In the genomic region with DNA sequence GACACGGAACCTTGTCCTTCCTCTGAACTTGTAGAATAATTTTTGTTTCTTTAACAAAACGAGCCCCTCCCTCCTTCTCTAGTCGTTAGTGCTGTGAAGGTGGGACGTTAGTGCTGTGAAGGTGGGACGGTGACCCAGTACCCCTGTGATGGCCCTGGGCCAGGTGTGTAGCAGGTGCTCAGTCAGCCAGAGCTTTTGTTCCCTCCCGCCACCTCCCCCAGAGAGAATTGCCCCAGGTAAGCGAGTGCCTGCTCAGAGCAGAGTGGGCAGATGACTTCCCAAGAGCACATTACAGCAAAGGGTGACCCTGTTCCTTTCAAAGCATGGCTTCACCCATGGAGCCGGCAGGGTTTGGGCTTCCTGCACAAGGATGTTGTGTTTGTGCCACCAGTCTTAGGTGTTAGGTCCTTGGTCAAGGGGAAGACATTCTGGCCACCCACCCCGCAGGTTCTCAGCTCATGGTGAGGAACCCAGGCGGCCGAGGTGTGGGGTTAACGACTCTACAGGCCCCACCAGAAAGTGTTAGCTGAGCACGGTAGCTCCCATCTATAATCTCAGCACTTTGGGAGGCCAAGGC, we compare ENCODE assay signal across 8 cellular contexts. TPM values are rescaled to one million over a fixed set of nuclear protein-coding genes. Genes with fewer than 3 reads are reported as not detected.
DNase-seq lines count a peak whose midpoint lies in the region; ATAC-seq and TF ChIP-seq lines count a peak whose summit lies in the region.

No MANE protein-coding gene starts in this region.

- DNase-seq in SK-N-SH, result no peak
- DNase-seq in PC-9, result no peak
- DNase-seq in esophagus squamous epithelium (lab: John Stamatoyannopoulos, UW), result no peak
- no peak for DNase-seq in stimulated activated naive B cell treated with anti-CD40 and anti-IgM and Interleukin-4, amounts not matched to agents 10 μg/mL and 1 μg/mL and 100 μg/mL, for 72 hours
- no peak for DNase-seq in NCI-H187 treated with DMSO at 0.1 percent for 48 hours (lab: John Stamatoyannopoulos, UW)

- peaks cover 34 to 52% of the 10 kb centered on the region in 2 experiments; a peak in 3 of 4 replicates for H3K4me1 ChIP-seq in SK-N-SH (ENCODE audit: control insufficient read depth in 1 of 2, insufficient read depth in 2 of 2, low read depth in 1 of 2, low read length in 1 of 2)
- peaks cover 79% of the 10 kb centered on the region for H3K4me1 ChIP-seq in PC-9 (replicated peaks; ENCODE audit: insufficient read depth)
- H3K4me1 ChIP-seq in esophagus squamous epithelium, result peaks cover 45 to 89% (median 75%) of the 10 kb centered on the region in 3 donors

- H3K36me3 ChIP-seq in SK-N-SH (replicated peaks in 1 of 2; ENCODE audit: control insufficient read depth in 1 of 2, insufficient read depth in 2 of 2, low read length in 1 of 2) (peaks cover 0 to 8% of the 10 kb centered on the region in 2 experiments), PC-9 (ENCODE audit: low read depth) (no peaks in the 10 kb centered on the region; the same call in 1 of the 2 replicates), esophagus squamous epithelium (no peaks in the 10 kb centered on the region)

- H3K36me3 Mint-ChIP-seq in stimulated activated naive B cell treated with anti-CD40 and anti-IgM and Interleukin-4, amounts not matched to agents 10 μg/mL and 1 μg/mL and 100 μg/mL, for 72 hours, result peaks cover 9 to 12% of the 10 kb centered on the region in 2 donors

- intact Hi-C loops in PC-9 (cut with micrococcal nuclease; ENCODE audit: unreplicated experiment), result loop anchor here (1.0 to 5.0 kb wide), 5 partner anchors 20 to 208 kb away; a partner anchor contains a TSS
- intact Hi-C loops in esophagus squamous epithelium (cut with DNase I), result no loop called here

- peaks cover 59 to 84% of the 10 kb centered on the region in 2 donors for H3K4me1 Mint-ChIP-seq in stimulated activated naive B cell treated with anti-CD40 and anti-IgM and Interleukin-4, amounts not matched to agents 10 μg/mL and 1 μg/mL and 100 μg/mL, for 72 hours

- H3K9ac ChIP-seq in SK-N-SH, result no peak overlapping the region

- TF ChIP-seq CTCF in SK-N-SH (IDR thresholded peaks at IDR 0.05) (no peak), PC-9 (conservative IDR thresholded peaks at IDR 0.05) (no peak), esophagus squamous epithelium (IDR thresholded peaks at IDR 0.05) (no peak)

- H3F3A ChIP-seq in SK-N-SH (replicated peaks; ENCODE audit: insufficient read depth) (peaks cover 13% of the 10 kb centered on the region), PC-9 (ENCODE audit: insufficient read depth, low read depth) (peaks cover 56% of the 10 kb centered on the region)

- no peaks in the 10 kb centered on the region for H3K9me3 Mint-ChIP-seq in stimulated activated naive B cell treated with anti-CD40 and anti-IgM and Interleukin-4, amounts not matched to agents 10 μg/mL and 1 μg/mL and 100 μg/mL, for 72 hours

- BruUV-seq in PC-9 (replicated peaks; lab: Mats Ljungman, UMichigan), result no TSS peak

- H4K20me1 ChIP-seq in SK-N-SH (ENCODE audit: insufficient read depth) (peaks cover under 1% of the 10 kb centered on the region; the same call in 1 of the 2 replicates), PC-9 (ENCODE audit: insufficient read depth) (peaks cover under 1% of the 10 kb centered on the region; the same call in 1 of the 2 replicates)

- H2AFZ ChIP-seq in SK-N-SH (ENCODE audit: low read depth) (no peak overlapping the region), PC-9 (no peak overlapping the region)

- H3K79me2 ChIP-seq in SK-N-SH (ENCODE audit: insufficient read depth) (peaks cover 26% of the 10 kb centered on the region), PC-9 (ENCODE audit: low read depth) (peaks cover 90% of the 10 kb centered on the region)

- H3K4me2 ChIP-seq in SK-N-SH (peak overlapping the region; percentile 62), PC-9 (peak overlapping the region; percentile 66)

- H3K27ac Mint-ChIP-seq in stimulated activated naive B cell treated with anti-CD40 and anti-IgM and Interleukin-4, amounts not matched to agents 10 μg/mL and 1 μg/mL and 100 μg/mL, for 72 hours, result peak overlapping the region; percentile 89

- H3K27me3 ChIP-seq in SK-N-SH (ENCODE audit: insufficient read depth) (no peaks in the 10 kb centered on the region), PC-9 (ENCODE audit: insufficient read depth, low read depth) (no peaks in the 10 kb centered on the region), esophagus squamous epithelium (no peaks in the 10 kb centered on the region)

- no peak for TF ChIP-seq POLR2A in esophagus squamous epithelium (IDR thresholded peaks at IDR 0.05)

- CTCF ChIA-PET in SK-N-SH (lab: Yijun Ruan, JAX) (interaction anchor here (1.7 to 2.0 kb wide), 2 partner anchors 172 to 230 kb away, joined by 6 to 8 read pairs; no protein-coding TSS in a partner anchor), PC-9 (lab: Charles Lee) (no interaction called here)

- WGBS in SK-N-SH (ENCODE audit: low lambda C conversion rate), result 83% methylated on average over 5 of the region's 13 CpGs
- WGBS in esophagus squamous epithelium, 2 donors, result 65 to 87% methylated on average over 7 of the region's 13 CpGs

- POLR2A ChIA-PET in SK-N-SH (lab: Yijun Ruan, JAX) (no interaction called here), PC-9 (lab: Charles Lee; ENCODE audit: unreplicated experiment) (no interaction called here)

- peak overlapping the region; percentile 62 to 68 for H3K4me3 Mint-ChIP-seq in stimulated activated naive B cell treated with anti-CD40 and anti-IgM and Interleukin-4, amounts not matched to agents 10 μg/mL and 1 μg/mL and 100 μg/mL, for 72 hours

- ATAC-seq in SK-N-SH treated with all-trans-retinoic acid at 6 μM for 48 hours (no peak), HG03457 (IDR thresholded peaks at IDR 0.05; ENCODE audit: unreplicated experiment) (no peak), HG03045 (IDR thresholded peaks at IDR 0.05; ENCODE audit: unreplicated experiment) (no peak)
- ATAC-seq in stimulated activated naive B cell treated with anti-CD40 and anti-IgM and Interleukin-4, amounts not matched to agents 10 μg/mL and 1 μg/mL and 100 μg/mL, for 72 hours (replicated peaks), result no peak

- H3K27ac ChIP-seq in SK-N-SH (ENCODE audit: low read depth in 2 of 2, low read length in 1 of 2), result peak overlapping the region in 1 of 2 experiments; percentile 75; a peak in 1 of 4 replicates
- peak overlapping the region; percentile 71 for H3K27ac ChIP-seq in PC-9
- H3K27ac ChIP-seq in esophagus squamous epithelium, result peak overlapping the region; percentile 72 to 90 (median 76)

- no peak for TF ChIP-seq RAD21 in SK-N-SH (IDR thresholded peaks at IDR 0.05; ENCODE audit: low read length)

- no peaks in the 10 kb centered on the region for H3K27me3 Mint-ChIP-seq in stimulated activated naive B cell treated with anti-CD40 and anti-IgM and Interleukin-4, amounts not matched to agents 10 μg/mL and 1 μg/mL and 100 μg/mL, for 72 hours

- H3K9me3 ChIP-seq in SK-N-SH (no peaks in the 10 kb centered on the region), PC-9 (ENCODE audit: insufficient read depth, low read depth) (no peaks in the 10 kb centered on the region), esophagus squamous epithelium (no peaks in the 10 kb centered on the region)

- H3K9me2 ChIP-seq in SK-N-SH (no peaks in the 10 kb centered on the region), PC-9 (ENCODE audit: insufficient read depth) (no peaks in the 10 kb centered on the region)

- H3K4me3 ChIP-seq in SK-N-SH (ENCODE audit: low read depth in 2 of 2, low read length in 1 of 2), result no peak overlapping the region
- H3K4me3 ChIP-seq in PC-9, result no peak overlapping the region
- no peak overlapping the region for H3K4me3 ChIP-seq in esophagus squamous epithelium

- TF ChIP-seq EP300 in SK-N-SH (IDR thresholded peaks at IDR 0.05; ENCODE audit: borderline replicate concordance in 1 of 2, low read depth in 1 of 2, low read length in 1 of 2), result no peak

TF ChIP-seq in SK-N-SH, 30 proteins besides CTCF, POLR2A, EP300 and RAD21 (continues in another document):
- TF ChIP-seq, protein P1, sequence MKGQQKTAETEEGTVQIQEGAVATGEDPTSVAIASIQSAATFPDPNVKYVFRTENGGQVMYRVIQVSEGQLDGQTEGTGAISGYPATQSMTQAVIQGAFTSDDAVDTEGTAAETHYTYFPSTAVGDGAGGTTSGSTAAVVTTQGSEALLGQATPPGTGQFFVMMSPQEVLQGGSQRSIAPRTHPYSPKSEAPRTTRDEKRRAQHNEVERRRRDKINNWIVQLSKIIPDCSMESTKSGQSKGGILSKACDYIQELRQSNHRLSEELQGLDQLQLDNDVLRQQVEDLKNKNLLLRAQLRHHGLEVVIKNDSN (IDR thresholded peaks at IDR 0.05; ENCODE audit: borderline replicate concordance, low read depth), result no peak
- TF ChIP-seq NRF1 (IDR thresholded peaks at IDR 0.05; ENCODE audit: low read depth, low read length) (no peak), SMC3 (IDR thresholded peaks at IDR 0.05; ENCODE audit: low read depth, low read length) (no peak), POLR2AphosphoS5 (IDR thresholded peaks at IDR 0.05; ENCODE audit: low read depth, low read length) (no peak), ELF1 (IDR thresholded peaks at IDR 0.05) (no peak), RFX5 (IDR thresholded peaks at IDR 0.05; ENCODE audit: low read length) (no peak)

TF ChIP-seq in SK-N-SH treated with all-trans-retinoic acid at 6 μM for 48 hours, 23 proteins besides CTCF, POLR2A, EP300 and RAD21:
- TF ChIP-seq TCF4 (CRISPR knock-in tag; IDR thresholded peaks at IDR 0.05; ENCODE audit: borderline replicate concordance) (no peak), ARNTL (CRISPR knock-in tag; IDR thresholded peaks at IDR 0.05; ENCODE audit: borderline replicate concordance, low read depth) (no peak), CSDC2 (CRISPR knock-in tag; IDR thresholded peaks at IDR 0.05) (no peak), TOX (CRISPR knock-in tag; IDR thresholded peaks at IDR 0.05; ENCODE audit: borderline replicate concordance) (no peak), PPARA (CRISPR knock-in tag; IDR thresholded peaks at IDR 0.05; ENCODE audit: borderline replicate concordance) (no peak), RARB (CRISPR knock-in tag; IDR thresholded peaks at IDR 0.05) (no peak)

RNA-seq across cellular contexts. Expression of a gene that starts 30.7 kb away (rescaled TPM):
- 19.1 and 22.0 TPM in 2 replicates for polyA plus RNA-seq in SK-N-SH (2012; rRNA removed)
- 13.1 and 16.4 TPM in 2 replicates for polyA plus RNA-seq in SK-N-SH (2012; cell fraction: cytosol; rRNA removed)
- 30.9 and 43.9 TPM in 2 replicates for polyA plus RNA-seq in SK-N-SH (2012; cell fraction: nucleus; rRNA removed)
- total RNA-seq in PC-9 (2021) (84.9 and 122 TPM in 2 replicates), esophagus squamous epithelium (10 to 100 TPM; 14.4 to 35.7 (median 17.0) TPM)
